Comparison of ENCODE assay signal across 8 cellular contexts in genomic region chr4:75630174-75630931, GRCh38. TPM values are rescaled to one million over a fixed set of nuclear protein-coding genes. Genes with fewer than 3 reads are reported as not detected.
A peak's percentile ranks its signal among the peaks of the same experiment; 100 is the strongest.
DNase-seq lines count a peak whose midpoint lies in the region; TF ChIP-seq lines count a peak whose summit lies in the region.

TSS of gene CDKL2 (minus strand) at chr4:75630528. CDS start at chr4:75625988, 4,540 bp downstream.

- H3K36me3 ChIP-seq in kidney epithelial cell (ENCODE audit: control insufficient read depth, insufficient read depth, low read length): no peaks in the 10 kb centered on the region

- H3K4me3 ChIP-seq in HFF-Myc (replicated peaks; ENCODE audit: low read depth, low read length) (peak within 1 kb of the TSS; percentile 52), kidney epithelial cell (ENCODE audit: low read depth, low read length) (peak within 1 kb of the TSS; percentile 65)

- peak; percentile 88 for DNase-seq in GM03348 (ENCODE audit: low spot score)
- DNase-seq in HFF-Myc (ENCODE audit: extremely low read depth, low read depth): no peak
- peak; percentile 83 for DNase-seq in NCI-H187 treated with DMSO at 0.1 percent for 48 hours (lab: John Stamatoyannopoulos, UW)
- DNase-seq in activated CD4-positive, alpha-beta T cell treated with anti-CD3 and anti-CD28 coated beads for 24 hours (ENCODE audit: low read depth in 2 of 2): peak; percentile 86 to 88
- peak; percentile 93 for DNase-seq in cerebellum (ENCODE audit: low spot score)
- DNase-seq in kidney epithelial cell (ENCODE audit: low read depth): peak; percentile 32
- peak; percentile 86 to 88 for DNase-seq in stimulated activated CD4-positive, alpha-beta T cell treated with anti-CD3 and anti-CD28 coated beads, Interleukin-15, amount 100 ng/mL, for 1 hour (ENCODE audit: low read depth in 1 of 2, low spot score in 1 of 2)
- no peak for DNase-seq in NCI-H1694 (lab: John Stamatoyannopoulos, UW)

- H3K27me3 ChIP-seq in kidney epithelial cell (ENCODE audit: control insufficient read depth, insufficient read depth, low read length): no peaks in the 10 kb centered on the region

- TF ChIP-seq CTCF in HFF-Myc (IDR thresholded peaks at IDR 0.05; ENCODE audit: low read depth, low read length, missing control alignments): no peak
- TF ChIP-seq CTCF in kidney epithelial cell (IDR thresholded peaks at IDR 0.05; ENCODE audit: insufficient read depth, low read length, poor library complexity, severe bottlenecking): no peak

RNA-seq across cellular contexts. Expression of gene CDKL2, which starts in this region (rescaled TPM):
- total RNA-seq in cerebellum (34.6 TPM), kidney epithelial cell (3.9 and 4.1 TPM in 2 replicates)

Comparison
In these comparisons a context has a peak if more than half of its experiments do, and no peak if none do; other contexts are left out.
1. DNase-seq: peak in GM03348 (single experiment), NCI-H187 treated with DMSO at 0.1 percent for 48 hours (single experiment), activated CD4-positive, alpha-beta T cell treated with anti-CD3 and anti-CD28 coated beads for 24 hours (2 of 2), cerebellum (single experiment), kidney epithelial cell (single experiment) and stimulated activated CD4-positive, alpha-beta T cell treated with anti-CD3 and anti-CD28 coated beads, Interleukin-15, amount 100 ng/mL, for 1 hour (2 of 2); none in HFF-Myc (single experiment) and NCI-H1694 (single experiment).